Comparison of ENCODE assay signal across 8 cellular contexts in genomic region chr20:58892126-58892931, GRCh38. TPM values are rescaled to one million over a fixed set of nuclear protein-coding genes. Genes with fewer than 3 reads are reported as not detected.
A peak's percentile ranks its signal among the peaks of the same experiment; 100 is the strongest.
DNase-seq lines count a peak whose midpoint lies in the region; ATAC-seq and TF ChIP-seq lines count a peak whose summit lies in the region.

No MANE protein-coding gene starts in this region.

- in situ Hi-C loops in Panc1 (cut with HindIII; ENCODE audit: low pct_unique_long_range_greater_than_20kb, low sequenced_read_pairs), result no loop called here

- intact Hi-C loops in Panc1 (cut with micrococcal nuclease; ENCODE audit: unreplicated experiment), result loop anchor here (10.0 kb wide), 1 partner anchor 92 kb away; the partner anchor contains the start of gene NELFCD
- intact Hi-C loops in activated T-helper 2 cell treated with anti-CD3 and anti-CD28 coated beads, Interferon-gamma antibody, Interleukin-2, Interleukin-4, amounts not matched to agents 10 μg/mL and 5 μg/mL and 100 μg/mL, durations not matched to agents 14 hours and 24 hours and 36 hours (cut with micrococcal nuclease), result loop anchor here (1.0 to 10.0 kb wide), 6 partner anchors 90 to 1500 kb away; partner anchors contain the start of genes ATP5F1E, NELFCD, RAB22A and RBM38

- ATAC-seq in Panc1 (peak; percentile 40), HG03565 (IDR thresholded peaks at IDR 0.05; ENCODE audit: unreplicated experiment) (no peak)

- peak overlapping the region; percentile 94 for H3K4me3 ChIP-seq in HUES64 (ENCODE audit: low read length)
- peak overlapping the region; percentile 68 to 77 for H3K4me3 ChIP-seq in Panc1 (ENCODE audit: low read depth in 2 of 2, low read length in 2 of 2)
- H3K4me3 ChIP-seq in fibroblast of pulmonary artery (replicated peaks; ENCODE audit: low read depth, low read length), result peak overlapping the region; percentile 80
- H3K4me3 ChIP-seq in subcutaneous abdominal adipose tissue (ENCODE audit: low read depth in 1 of 5, low read length in 5 of 5), result peak overlapping the region; percentile 65 to 88 (median 75)

- peaks cover 40% of the 10 kb centered on the region for H3K4me1 Mint-ChIP-seq in activated T-helper 2 cell treated with anti-CD3 and anti-CD28 coated beads, Interferon-gamma antibody, Interleukin-2, Interleukin-4, amounts not matched to agents 10 μg/mL and 5 μg/mL and 100 μg/mL, durations not matched to agents 14 hours and 24 hours and 36 hours (ENCODE audit: low read depth)
- peaks cover 60% of the 10 kb centered on the region for H3K4me1 Mint-ChIP-seq in nephron progenitor cell

- 0 out of 2 replicates have a peak, but pooled peaks cover 2% of the 10 kb centered on the region for H3K27me3 ChIP-seq in HUES64 (ENCODE audit: insufficient read depth, low read length)
- H3K27me3 ChIP-seq in Panc1 (ENCODE audit: control insufficient read depth, insufficient read depth, low read length), result no peaks in the 10 kb centered on the region
- no peaks in the 10 kb centered on the region for H3K27me3 ChIP-seq in subcutaneous abdominal adipose tissue (ENCODE audit: control insufficient read depth in 5 of 5, insufficient read depth in 4 of 5, low read length in 5 of 5)

- POLR2A ChIA-PET in Panc1 (lab: Charles Lee), result interaction anchor here (0.6 kb wide), 1 partner anchor 47 kb away, joined by 4 read pairs; no protein-coding TSS in a partner anchor

- TF ChIP-seq CTCF in Panc1 (IDR thresholded peaks at IDR 0.05), result peak; percentile 35
- no peak for TF ChIP-seq CTCF in fibroblast of pulmonary artery (IDR thresholded peaks at IDR 0.05; ENCODE audit: low read length, missing control alignments)
- no peak for TF ChIP-seq CTCF in nephron progenitor cell (IDR thresholded peaks at IDR 0.05)

- no TSS peak for BruUV-seq in Panc1 (replicated peaks; lab: Mats Ljungman, UMichigan)

- H3K4me3 Mint-ChIP-seq in activated T-helper 2 cell treated with anti-CD3 and anti-CD28 coated beads, Interferon-gamma antibody, Interleukin-2, Interleukin-4, amounts not matched to agents 10 μg/mL and 5 μg/mL and 100 μg/mL, durations not matched to agents 14 hours and 24 hours and 36 hours (ENCODE audit: low read depth), result peak overlapping the region; percentile 97
- H3K4me3 Mint-ChIP-seq in nephron progenitor cell, result peak overlapping the region; percentile 99

- WGBS in HUES64, result under 1% methylated on average over 41 of the region's 50 CpGs

- H3K27ac Mint-ChIP-seq in activated T-helper 2 cell treated with anti-CD3 and anti-CD28 coated beads, Interferon-gamma antibody, Interleukin-2, Interleukin-4, amounts not matched to agents 10 μg/mL and 5 μg/mL and 100 μg/mL, durations not matched to agents 14 hours and 24 hours and 36 hours, result peak overlapping the region; percentile 96
- H3K27ac Mint-ChIP-seq in nephron progenitor cell, result peak overlapping the region; percentile 99

- peaks cover 33% of the 10 kb centered on the region for H3K4me1 ChIP-seq in ES-I3 (ENCODE audit: insufficient read depth, low read length)
- peaks cover 47% of the 10 kb centered on the region for H3K4me1 ChIP-seq in HUES64 (ENCODE audit: insufficient read depth, low read length)
- peaks cover 36% of the 10 kb centered on the region for H3K4me1 ChIP-seq in Panc1 (ENCODE audit: control insufficient read depth, insufficient read depth, low read length)
- H3K4me1 ChIP-seq in subcutaneous abdominal adipose tissue (ENCODE audit: control insufficient read depth in 5 of 5, insufficient read depth in 5 of 5, low read length in 5 of 5), result peaks cover 9 to 60% (median 55%) of the 10 kb centered on the region in 5 donors

- H3K9me3 Mint-ChIP-seq in activated T-helper 2 cell treated with anti-CD3 and anti-CD28 coated beads, Interferon-gamma antibody, Interleukin-2, Interleukin-4, amounts not matched to agents 10 μg/mL and 5 μg/mL and 100 μg/mL, durations not matched to agents 14 hours and 24 hours and 36 hours, result no peaks in the 10 kb centered on the region
- peaks cover 6% of the 10 kb centered on the region for H3K9me3 Mint-ChIP-seq in nephron progenitor cell

- H3K27me3 Mint-ChIP-seq in activated T-helper 2 cell treated with anti-CD3 and anti-CD28 coated beads, Interferon-gamma antibody, Interleukin-2, Interleukin-4, amounts not matched to agents 10 μg/mL and 5 μg/mL and 100 μg/mL, durations not matched to agents 14 hours and 24 hours and 36 hours (ENCODE audit: low read depth), result no peaks in the 10 kb centered on the region
- H3K27me3 Mint-ChIP-seq in nephron progenitor cell (ENCODE audit: low read depth, poor library complexity), result no peaks in the 10 kb centered on the region

- peak; percentile 12 for DNase-seq in Panc1 (ENCODE audit: low read depth, low spot score)
- peak; percentile 63 for DNase-seq in activated T-helper 2 cell treated with anti-CD3 and anti-CD28 coated beads, Interferon-gamma antibody, Interleukin-2, Interleukin-4, amounts not matched to agents 10 μg/mL and 5 μg/mL and 100 μg/mL, durations not matched to agents 14 hours and 24 hours and 36 hours (ENCODE audit: low spot score)
- peak; percentile 51 for DNase-seq in fibroblast of pulmonary artery (ENCODE audit: low read depth)
- DNase-seq in nephron progenitor cell, result peak; percentile 78

- H3K9me3 ChIP-seq in ES-I3 (ENCODE audit: control insufficient read depth, insufficient read depth, low read length), result no peaks in the 10 kb centered on the region; the same call in 1 of the 2 replicates
- no peaks in the 10 kb centered on the region for H3K9me3 ChIP-seq in HUES64 (ENCODE audit: insufficient read depth, low read depth, low read length)
- no peaks in the 10 kb centered on the region for H3K9me3 ChIP-seq in Panc1 (ENCODE audit: control insufficient read depth, insufficient read depth, low read depth, low read length)
- no peaks in the 10 kb centered on the region for H3K9me3 ChIP-seq in subcutaneous abdominal adipose tissue (ENCODE audit: control insufficient read depth in 5 of 5, low read length in 5 of 5)

- H3K27ac ChIP-seq in HUES64 (ENCODE audit: low read depth, low read length), result peak overlapping the region; percentile 95
- peak overlapping the region; percentile 91 for H3K27ac ChIP-seq in Panc1 (ENCODE audit: low read length)
- peak overlapping the region; percentile 96 for H3K27ac ChIP-seq in subcutaneous abdominal adipose tissue (ENCODE audit: low read depth, low read length)

- H3K9ac ChIP-seq in ES-I3 (ENCODE audit: low read depth, low read length) (peak overlapping the region; percentile 85), HUES64 (ENCODE audit: low read depth, low read length) (peak overlapping the region; percentile 90), subcutaneous abdominal adipose tissue (ENCODE audit: low read length in 5 of 5) (peak overlapping the region in 4 of 5 donors; percentile 56 to 89 (median 86))

- CTCF ChIA-PET in Panc1 (lab: Charles Lee), result interaction anchor here (0.7 kb wide), 1 partner anchor 15 kb away, joined by 3 read pairs; no protein-coding TSS in a partner anchor

- H3K36me3 Mint-ChIP-seq in activated T-helper 2 cell treated with anti-CD3 and anti-CD28 coated beads, Interferon-gamma antibody, Interleukin-2, Interleukin-4, amounts not matched to agents 10 μg/mL and 5 μg/mL and 100 μg/mL, durations not matched to agents 14 hours and 24 hours and 36 hours (ENCODE audit: low read depth), result peaks cover 45% of the 10 kb centered on the region
- peaks cover 13% of the 10 kb centered on the region for H3K36me3 Mint-ChIP-seq in nephron progenitor cell (ENCODE audit: low read depth)

- no peaks in the 10 kb centered on the region for H3K36me3 ChIP-seq in ES-I3 (ENCODE audit: insufficient read depth, low read length)
- H3K36me3 ChIP-seq in HUES64 (ENCODE audit: insufficient read depth, low read length), result peaks cover 15% of the 10 kb centered on the region; the same call in 1 of the 2 replicates
- peaks cover 2% of the 10 kb centered on the region; the same call in 1 of the 2 replicates for H3K36me3 ChIP-seq in Panc1 (ENCODE audit: control insufficient read depth, insufficient read depth, low read length)
- no peaks in the 10 kb centered on the region for H3K36me3 ChIP-seq in subcutaneous abdominal adipose tissue (ENCODE audit: control insufficient read depth in 5 of 5, insufficient read depth in 5 of 5, low read length in 5 of 5)

RNA-seq across cellular contexts. Expression of gene GNAS, which starts 39.8 kb away (rescaled TPM):
- 856 TPM for polyA plus RNA-seq in HUES64 (2013, experiment 1 of 2)
- 977 TPM for polyA plus RNA-seq in HUES64 (2013, experiment 2 of 2)
- total RNA-seq in Panc1 (2021; ENCODE audit: unreplicated experiment), result 756 TPM
- 1,834 TPM for polyA plus RNA-seq in Panc1 (2012; ENCODE audit: insufficient read length)
- total RNA-seq in activated T-helper 2 cell treated with anti-CD3 and anti-CD28 coated beads, Interferon-gamma antibody, Interleukin-2, Interleukin-4, amounts not matched to agents 10 μg/mL and 5 μg/mL and 100 μg/mL, durations not matched to agents 14 hours and 24 hours and 36 hours, result 598 and 599 TPM in 2 replicates

RNA-seq across cellular contexts. Expression of gene GNAS-AS1, which starts 41.6 kb away (rescaled TPM):
- polyA plus RNA-seq in HUES64 (2013, experiment 1 of 2), result 3.2 TPM
- polyA plus RNA-seq in HUES64 (2013, experiment 2 of 2), result 3.2 TPM
- total RNA-seq in Panc1 (2021; ENCODE audit: unreplicated experiment), result not detected
- polyA plus RNA-seq in Panc1 (2012; ENCODE audit: insufficient read length), result not detected
- 1.7 and 1.9 TPM in 2 replicates for total RNA-seq in activated T-helper 2 cell treated with anti-CD3 and anti-CD28 coated beads, Interferon-gamma antibody, Interleukin-2, Interleukin-4, amounts not matched to agents 10 μg/mL and 5 μg/mL and 100 μg/mL, durations not matched to agents 14 hours and 24 hours and 36 hours

Comparison
In these comparisons a context has a peak if more than half of its experiments do, and no peak if none do; other contexts are left out.
1. DNase-seq: peak in every context shown above with its lines; median percentile 78 in nephron progenitor cell; 63 in activated T-helper 2 cell treated with anti-CD3 and anti-CD28 coated beads, Interferon-gamma antibody, Interleukin-2, Interleukin-4, amounts not matched to agents 10 μg/mL and 5 μg/mL and 100 μg/mL, durations not matched to agents 14 hours and 24 hours and 36 hours; 51 in fibroblast of pulmonary artery; 12 in Panc1.